27 cellular contexts compared by ENCODE assay signal in genomic region chr4:1568855-1569460, GRCh38.
DNase-seq lines count a peak whose midpoint lies in the region; ATAC-seq and TF ChIP-seq lines count a peak whose summit lies in the region.
"Had no signal": no experiment of that assay in that cellular context is flagged by ENCODE, and none has a peak within 500 bp of the region (broad histone marks: within the 10 kb centered on the region; RNA-seq: fewer than 3 reads in every experiment).

No MANE protein-coding gene starts in this region.

- no peak for TF ChIP-seq EP300 in sigmoid colon (IDR thresholded peaks at IDR 0.05)

- DNase-seq in NT2/D1 (ENCODE audit: low read depth, low spot score) (no peak), heart left ventricle (peak in 3 of 5 donors; percentile 14 to 47 (median 23)), lung microvascular endothelial cell (ENCODE audit: low read depth in 2 of 2) (peak; percentile 28 to 48), sigmoid colon (peak; percentile 52), foreskin keratinocyte (no peak)
- no peak for DNase-seq in activated effector memory CD4-positive, alpha-beta T cell treated with anti-CD3 and anti-CD28 coated beads, Interleukin-2, amount 50 U/mL, for 16 hours
- DNase-seq: activated CD4-positive, alpha-beta T cell treated with anti-CD3 and anti-CD28 coated beads, Interleukin-2, amount 50 U/mL, for 48 hours; activated CD4-positive, CD25-positive, alpha-beta regulatory T cell; activated naive CD4-positive, alpha-beta T cell treated with anti-CD3 and anti-CD28 coated beads, Interleukin-2, amount 10 ng/mL, durations not matched to agents 7 days and 5 days; activated T-cell treated with anti-CD3 and anti-CD28 coated beads, Interleukin-2, amount 50 U/mL, for 72 hours; CD8-positive, alpha-beta memory T cell; cerebellar nuclear complex; EL; esophagus squamous epithelium; foreskin melanocyte; mesenchymal stem cell; NCI-H146; NCI-H345; stimulated activated naive B cell treated with anti-CD40 and anti-IgM and Interleukin-4, amounts not matched to agents 10 μg/mL and 1 μg/mL and 100 μg/mL, for 72 hours had no signal

- H3K27ac ChIP-seq in heart left ventricle (peak overlapping the region in 5 of 12 donors; percentile 4 to 54 (median 32)), sigmoid colon (no peak overlapping the region), foreskin keratinocyte (no peak overlapping the region)
- H3K27ac ChIP-seq: esophagus squamous epithelium, hepatocyte, neutrophil, prostate gland, skin epidermis had no signal

- H3K27me3 ChIP-seq in NT2/D1 (ENCODE audit: insufficient read depth, insufficient read length) (peaks cover 27% of the 10 kb centered on the region), heart left ventricle (peaks cover 0 to 34% (median 16%) of the 10 kb centered on the region in 9 donors), sigmoid colon (peaks cover 10 to 49% (median 39%) of the 10 kb centered on the region in 3 donors), foreskin keratinocyte (peaks cover 36% of the 10 kb centered on the region)
- H3K27me3 ChIP-seq: hepatocyte had no signal

- TF ChIP-seq POLR2A in heart left ventricle (IDR thresholded peaks at IDR 0.05), result no peak
- no peak for TF ChIP-seq POLR2A in sigmoid colon (IDR thresholded peaks at IDR 0.05)

- H3K9ac ChIP-seq in NT2/D1 (ENCODE audit: insufficient read length, low read depth), result peak overlapping the region; percentile 39

- no peaks in the 10 kb centered on the region for H3K36me3 ChIP-seq in NT2/D1 (ENCODE audit: insufficient read depth, insufficient read length, low read length)
- no peaks in the 10 kb centered on the region for H3K36me3 ChIP-seq in heart left ventricle
- no peaks in the 10 kb centered on the region for H3K36me3 ChIP-seq in sigmoid colon
- H3K36me3 ChIP-seq: adrenal gland, esophagus squamous epithelium, neutrophil, prostate gland had no signal

- H3K9me3 ChIP-seq in NT2/D1 (ENCODE audit: insufficient read depth, low read length), result no peaks in the 10 kb centered on the region
- H3K9me3 ChIP-seq in heart left ventricle, result no peaks in the 10 kb centered on the region
- H3K9me3 ChIP-seq in sigmoid colon, result no peaks in the 10 kb centered on the region
- H3K9me3 ChIP-seq: adrenal gland, esophagus squamous epithelium, neutrophil, prostate gland had no signal

- ATAC-seq in heart left ventricle (peak in 1 of 4 donors; percentile 40), HG03135 (IDR thresholded peaks at IDR 0.05; ENCODE audit: unreplicated experiment) (no peak), HG03097 (IDR thresholded peaks at IDR 0.05; ENCODE audit: low FRiP score, unreplicated experiment) (no peak), foreskin keratinocyte (no peak)
- ATAC-seq: activated T-cell treated with anti-CD3 and anti-CD28 coated beads, Interleukin-2, amount 50 U/mL, for 72 hours; HCT116 had no signal

- H3K4me3 ChIP-seq in NT2/D1 (ENCODE audit: insufficient read length, low read depth), result no peak overlapping the region
- peak overlapping the region in 4 of 12 donors; percentile 1 to 38 (median 26) for H3K4me3 ChIP-seq in heart left ventricle
- H3K4me3 ChIP-seq in sigmoid colon, result peak overlapping the region in 1 of 4 donors; percentile 5
- H3K4me3 ChIP-seq: adrenal gland, hepatocyte, prostate gland, skin epidermis had no signal

- WGBS in heart left ventricle, 4 donors, result 32 to 75% (median 67%) methylated on average over 20 to 31 of the region's 31 CpGs
- 66 to 70% methylated on average over 31 of the region's 31 CpGs for WGBS in sigmoid colon, 2 donors

- TF ChIP-seq CTCF in heart left ventricle (IDR thresholded peaks at IDR 0.05), result no peak
- TF ChIP-seq CTCF in sigmoid colon (IDR thresholded peaks at IDR 0.05), result no peak
- TF ChIP-seq CTCF in foreskin keratinocyte (conservative IDR thresholded peaks at IDR 0.05), result no peak

- intact Hi-C loops in heart left ventricle (cut with DNase I), result no loop called here
- intact Hi-C loops in sigmoid colon (cut with DNase I), result no loop called here

- peaks cover 51% of the 10 kb centered on the region for H3K4me1 ChIP-seq in NT2/D1 (ENCODE audit: insufficient read depth, insufficient read length)
- H3K4me1 ChIP-seq in heart left ventricle, result no peaks in the 10 kb centered on the region
- no peaks in the 10 kb centered on the region for H3K4me1 ChIP-seq in sigmoid colon
- no peaks in the 10 kb centered on the region for H3K4me1 ChIP-seq in foreskin keratinocyte
- H3K4me1 ChIP-seq: adrenal gland, esophagus squamous epithelium, prostate gland had no signal

Comparison
In these comparisons a context has a peak if more than half of its experiments do, and no peak if none do; other contexts are left out.
1. DNase-seq: peak in heart left ventricle (3 of 5), lung microvascular endothelial cell (2 of 2) and sigmoid colon (single experiment); none in NT2/D1 (single experiment), activated effector memory CD4-positive, alpha-beta T cell treated with anti-CD3 and anti-CD28 coated beads, Interleukin-2, amount 50 U/mL, for 16 hours (single experiment) and foreskin keratinocyte (0 of 2).